Comparison of ENCODE assay signal across 1 cellular context in genomic region chr16:8867483-8868271, GRCh38.
TF ChIP-seq lines count a peak whose summit lies in the region.

No MANE protein-coding gene starts in this region.

TF ChIP-seq in HepG2, 621 proteins besides CTCF, POLR2A, EP300 and RAD21 (continued from another document and continues in another):
- TF ChIP-seq, protein P1, sequence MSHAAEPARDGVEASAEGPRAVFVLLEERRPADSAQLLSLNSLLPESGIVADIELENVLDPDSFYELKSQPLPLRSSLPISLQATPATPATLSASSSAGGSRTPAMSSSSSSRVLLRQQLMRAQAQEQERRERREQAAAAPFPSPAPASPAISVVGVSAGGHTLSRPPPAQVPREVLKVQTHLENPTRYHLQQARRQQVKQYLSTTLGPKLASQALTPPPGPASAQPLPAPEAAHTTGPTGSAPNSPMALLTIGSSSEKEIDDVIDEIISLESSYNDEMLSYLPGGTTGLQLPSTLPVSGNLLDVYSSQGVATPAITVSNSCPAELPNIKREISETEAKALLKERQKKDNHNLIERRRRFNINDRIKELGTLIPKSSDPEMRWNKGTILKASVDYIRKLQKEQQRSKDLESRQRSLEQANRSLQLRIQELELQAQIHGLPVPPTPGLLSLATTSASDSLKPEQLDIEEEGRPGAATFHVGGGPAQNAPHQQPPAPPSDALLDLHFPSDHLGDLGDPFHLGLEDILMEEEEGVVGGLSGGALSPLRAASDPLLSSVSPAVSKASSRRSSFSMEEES (CRISPR knock-in tag; IDR thresholded peaks at IDR 0.05) = no peak
- TF ChIP-seq ZNF33B (CRISPR knock-in tag; IDR thresholded peaks at IDR 0.05) = peak; percentile 27; the same call in 1 of the 2 replicates
- TF ChIP-seq, protein P2, sequence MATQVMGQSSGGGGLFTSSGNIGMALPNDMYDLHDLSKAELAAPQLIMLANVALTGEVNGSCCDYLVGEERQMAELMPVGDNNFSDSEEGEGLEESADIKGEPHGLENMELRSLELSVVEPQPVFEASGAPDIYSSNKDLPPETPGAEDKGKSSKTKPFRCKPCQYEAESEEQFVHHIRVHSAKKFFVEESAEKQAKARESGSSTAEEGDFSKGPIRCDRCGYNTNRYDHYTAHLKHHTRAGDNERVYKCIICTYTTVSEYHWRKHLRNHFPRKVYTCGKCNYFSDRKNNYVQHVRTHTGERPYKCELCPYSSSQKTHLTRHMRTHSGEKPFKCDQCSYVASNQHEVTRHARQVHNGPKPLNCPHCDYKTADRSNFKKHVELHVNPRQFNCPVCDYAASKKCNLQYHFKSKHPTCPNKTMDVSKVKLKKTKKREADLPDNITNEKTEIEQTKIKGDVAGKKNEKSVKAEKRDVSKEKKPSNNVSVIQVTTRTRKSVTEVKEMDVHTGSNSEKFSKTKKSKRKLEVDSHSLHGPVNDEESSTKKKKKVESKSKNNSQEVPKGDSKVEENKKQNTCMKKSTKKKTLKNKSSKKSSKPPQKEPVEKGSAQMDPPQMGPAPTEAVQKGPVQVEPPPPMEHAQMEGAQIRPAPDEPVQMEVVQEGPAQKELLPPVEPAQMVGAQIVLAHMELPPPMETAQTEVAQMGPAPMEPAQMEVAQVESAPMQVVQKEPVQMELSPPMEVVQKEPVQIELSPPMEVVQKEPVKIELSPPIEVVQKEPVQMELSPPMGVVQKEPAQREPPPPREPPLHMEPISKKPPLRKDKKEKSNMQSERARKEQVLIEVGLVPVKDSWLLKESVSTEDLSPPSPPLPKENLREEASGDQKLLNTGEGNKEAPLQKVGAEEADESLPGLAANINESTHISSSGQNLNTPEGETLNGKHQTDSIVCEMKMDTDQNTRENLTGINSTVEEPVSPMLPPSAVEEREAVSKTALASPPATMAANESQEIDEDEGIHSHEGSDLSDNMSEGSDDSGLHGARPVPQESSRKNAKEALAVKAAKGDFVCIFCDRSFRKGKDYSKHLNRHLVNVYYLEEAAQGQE (IDR thresholded peaks at IDR 0.05; ENCODE audit: borderline replicate concordance in 1 of 2, low read depth in 1 of 2, low read length in 2 of 2) = no peak
- 0 out of 2 replicates have a peak, but pooled peaks have one; percentile 8 for TF ChIP-seq HMG20A (CRISPR knock-in tag; IDR thresholded peaks at IDR 0.05; ENCODE audit: borderline replicate concordance)
- TF ChIP-seq E2F2 (CRISPR knock-in tag; IDR thresholded peaks at IDR 0.05; ENCODE audit: borderline replicate concordance) = 0 out of 2 replicates have a peak, but pooled peaks have one; percentile 37
- TF ChIP-seq SNAPC5 (CRISPR knock-in tag; IDR thresholded peaks at IDR 0.05; ENCODE audit: borderline replicate concordance) = no peak
- 0 out of 2 replicates have a peak, but pooled peaks have one; percentile 49 for TF ChIP-seq ZNF788 (CRISPR knock-in tag; IDR thresholded peaks at IDR 0.05; ENCODE audit: borderline replicate concordance)
- peak; percentile 40; the same call in 1 of the 2 replicates for TF ChIP-seq ZNF136 (CRISPR knock-in tag; IDR thresholded peaks at IDR 0.05; ENCODE audit: low read depth)
- 0 out of 2 replicates have a peak, but pooled peaks have one; percentile 19 for TF ChIP-seq ZNF737 (CRISPR knock-in tag; IDR thresholded peaks at IDR 0.05; ENCODE audit: borderline replicate concordance)
- no peak for TF ChIP-seq SSRP1 (CRISPR knock-in tag; IDR thresholded peaks at IDR 0.05)
- peak; percentile 84; the same call in 1 of the 2 replicates for TF ChIP-seq ZNF558 (CRISPR knock-in tag; IDR thresholded peaks at IDR 0.05; ENCODE audit: borderline replicate concordance)
- peak; percentile 8; the same call in 1 of the 2 replicates for TF ChIP-seq ZBTB38 (CRISPR knock-in tag; IDR thresholded peaks at IDR 0.05)
- TF ChIP-seq HIVEP1 (CRISPR knock-in tag; IDR thresholded peaks at IDR 0.05) = peak; percentile 10; the same call in 1 of the 2 replicates
- TF ChIP-seq KLF16 (CRISPR knock-in tag; IDR thresholded peaks at IDR 0.05) = no peak; a peak in 1 of 4 replicates
- no peak for TF ChIP-seq MLLT10 (CRISPR knock-in tag; IDR thresholded peaks at IDR 0.05)
- peak; percentile 19; the same call in 1 of the 2 replicates for TF ChIP-seq ZBTB8A (CRISPR knock-in tag; IDR thresholded peaks at IDR 0.05; ENCODE audit: borderline replicate concordance, low read depth)
- TF ChIP-seq ZNF713 (CRISPR knock-in tag; IDR thresholded peaks at IDR 0.05) = 0 out of 2 replicates have a peak, but pooled peaks have one; percentile 42
- 0 out of 2 replicates have a peak, but pooled peaks have one; percentile 76 for TF ChIP-seq ZNF556 (CRISPR knock-in tag; IDR thresholded peaks at IDR 0.05; ENCODE audit: borderline replicate concordance)
- TF ChIP-seq ATRX (CRISPR knock-in tag; IDR thresholded peaks at IDR 0.05; ENCODE audit: borderline replicate concordance) = no peak
- TF ChIP-seq ZMYM3 (CRISPR knock-in tag; IDR thresholded peaks at IDR 0.05) = 0 out of 2 replicates have a peak, but pooled peaks have one; percentile 18
- 0 out of 2 replicates have a peak, but pooled peaks have one; percentile 9 for TF ChIP-seq KMT2A (CRISPR knock-in tag; IDR thresholded peaks at IDR 0.05)
- peak; percentile 81; the same call in 1 of the 2 replicates for TF ChIP-seq ZNF598 (CRISPR knock-in tag; IDR thresholded peaks at IDR 0.05; ENCODE audit: borderline replicate concordance)
- 0 out of 2 replicates have a peak, but pooled peaks have one; percentile 61 for TF ChIP-seq ZSCAN30 (CRISPR knock-in tag; IDR thresholded peaks at IDR 0.05)
- TF ChIP-seq ZNF34 (CRISPR knock-in tag; IDR thresholded peaks at IDR 0.05; ENCODE audit: borderline replicate concordance) = peak; percentile 93; the same call in 1 of the 2 replicates
- TF ChIP-seq GLI4 (CRISPR knock-in tag; IDR thresholded peaks at IDR 0.05; ENCODE audit: borderline replicate concordance) = 0 out of 2 replicates have a peak, but pooled peaks have one; percentile 3
- 0 out of 2 replicates have a peak, but pooled peaks have one; percentile 14 for TF ChIP-seq ZNF383 (CRISPR knock-in tag; IDR thresholded peaks at IDR 0.05; ENCODE audit: borderline replicate concordance)
- peak; percentile 86 for TF ChIP-seq ZNF629 (CRISPR knock-in tag; conservative IDR thresholded peaks at IDR 0.05)
- peak; percentile 17; the same call in 1 of the 2 replicates for TF ChIP-seq GPN1 (CRISPR knock-in tag; IDR thresholded peaks at IDR 0.05; ENCODE audit: borderline replicate concordance)
- TF ChIP-seq HNF1A (IDR thresholded peaks at IDR 0.05; ENCODE audit: low read depth) = no peak
- TF ChIP-seq HNF1A (CRISPR knock-in tag; IDR thresholded peaks at IDR 0.05; ENCODE audit: borderline replicate concordance) = 0 out of 2 replicates have a peak, but pooled peaks have one; percentile 46
- TF ChIP-seq HNF4A (CRISPR knock-in tag; IDR thresholded peaks at IDR 0.05) = 0 out of 2 replicates have a peak, but pooled peaks have one; percentile 17
- TF ChIP-seq MEF2D (CRISPR knock-in tag; IDR thresholded peaks at IDR 0.05) = peak; percentile 51; the same call in 1 of the 2 replicates
- 0 out of 2 replicates have a peak, but pooled peaks have one; percentile 38 for TF ChIP-seq EED (CRISPR knock-in tag; IDR thresholded peaks at IDR 0.05)
- TF ChIP-seq MYC (CRISPR knock-in tag; IDR thresholded peaks at IDR 0.05; ENCODE audit: borderline replicate concordance) = peak; percentile 36; the same call in 1 of the 2 replicates
- TF ChIP-seq, protein P3, sequence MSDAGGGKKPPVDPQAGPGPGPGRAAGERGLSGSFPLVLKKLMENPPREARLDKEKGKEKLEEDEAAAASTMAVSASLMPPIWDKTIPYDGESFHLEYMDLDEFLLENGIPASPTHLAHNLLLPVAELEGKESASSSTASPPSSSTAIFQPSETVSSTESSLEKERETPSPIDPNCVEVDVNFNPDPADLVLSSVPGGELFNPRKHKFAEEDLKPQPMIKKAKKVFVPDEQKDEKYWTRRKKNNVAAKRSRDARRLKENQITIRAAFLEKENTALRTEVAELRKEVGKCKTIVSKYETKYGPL (CRISPR knock-in tag; IDR thresholded peaks at IDR 0.05) = no peak
- TF ChIP-seq, protein P4, sequence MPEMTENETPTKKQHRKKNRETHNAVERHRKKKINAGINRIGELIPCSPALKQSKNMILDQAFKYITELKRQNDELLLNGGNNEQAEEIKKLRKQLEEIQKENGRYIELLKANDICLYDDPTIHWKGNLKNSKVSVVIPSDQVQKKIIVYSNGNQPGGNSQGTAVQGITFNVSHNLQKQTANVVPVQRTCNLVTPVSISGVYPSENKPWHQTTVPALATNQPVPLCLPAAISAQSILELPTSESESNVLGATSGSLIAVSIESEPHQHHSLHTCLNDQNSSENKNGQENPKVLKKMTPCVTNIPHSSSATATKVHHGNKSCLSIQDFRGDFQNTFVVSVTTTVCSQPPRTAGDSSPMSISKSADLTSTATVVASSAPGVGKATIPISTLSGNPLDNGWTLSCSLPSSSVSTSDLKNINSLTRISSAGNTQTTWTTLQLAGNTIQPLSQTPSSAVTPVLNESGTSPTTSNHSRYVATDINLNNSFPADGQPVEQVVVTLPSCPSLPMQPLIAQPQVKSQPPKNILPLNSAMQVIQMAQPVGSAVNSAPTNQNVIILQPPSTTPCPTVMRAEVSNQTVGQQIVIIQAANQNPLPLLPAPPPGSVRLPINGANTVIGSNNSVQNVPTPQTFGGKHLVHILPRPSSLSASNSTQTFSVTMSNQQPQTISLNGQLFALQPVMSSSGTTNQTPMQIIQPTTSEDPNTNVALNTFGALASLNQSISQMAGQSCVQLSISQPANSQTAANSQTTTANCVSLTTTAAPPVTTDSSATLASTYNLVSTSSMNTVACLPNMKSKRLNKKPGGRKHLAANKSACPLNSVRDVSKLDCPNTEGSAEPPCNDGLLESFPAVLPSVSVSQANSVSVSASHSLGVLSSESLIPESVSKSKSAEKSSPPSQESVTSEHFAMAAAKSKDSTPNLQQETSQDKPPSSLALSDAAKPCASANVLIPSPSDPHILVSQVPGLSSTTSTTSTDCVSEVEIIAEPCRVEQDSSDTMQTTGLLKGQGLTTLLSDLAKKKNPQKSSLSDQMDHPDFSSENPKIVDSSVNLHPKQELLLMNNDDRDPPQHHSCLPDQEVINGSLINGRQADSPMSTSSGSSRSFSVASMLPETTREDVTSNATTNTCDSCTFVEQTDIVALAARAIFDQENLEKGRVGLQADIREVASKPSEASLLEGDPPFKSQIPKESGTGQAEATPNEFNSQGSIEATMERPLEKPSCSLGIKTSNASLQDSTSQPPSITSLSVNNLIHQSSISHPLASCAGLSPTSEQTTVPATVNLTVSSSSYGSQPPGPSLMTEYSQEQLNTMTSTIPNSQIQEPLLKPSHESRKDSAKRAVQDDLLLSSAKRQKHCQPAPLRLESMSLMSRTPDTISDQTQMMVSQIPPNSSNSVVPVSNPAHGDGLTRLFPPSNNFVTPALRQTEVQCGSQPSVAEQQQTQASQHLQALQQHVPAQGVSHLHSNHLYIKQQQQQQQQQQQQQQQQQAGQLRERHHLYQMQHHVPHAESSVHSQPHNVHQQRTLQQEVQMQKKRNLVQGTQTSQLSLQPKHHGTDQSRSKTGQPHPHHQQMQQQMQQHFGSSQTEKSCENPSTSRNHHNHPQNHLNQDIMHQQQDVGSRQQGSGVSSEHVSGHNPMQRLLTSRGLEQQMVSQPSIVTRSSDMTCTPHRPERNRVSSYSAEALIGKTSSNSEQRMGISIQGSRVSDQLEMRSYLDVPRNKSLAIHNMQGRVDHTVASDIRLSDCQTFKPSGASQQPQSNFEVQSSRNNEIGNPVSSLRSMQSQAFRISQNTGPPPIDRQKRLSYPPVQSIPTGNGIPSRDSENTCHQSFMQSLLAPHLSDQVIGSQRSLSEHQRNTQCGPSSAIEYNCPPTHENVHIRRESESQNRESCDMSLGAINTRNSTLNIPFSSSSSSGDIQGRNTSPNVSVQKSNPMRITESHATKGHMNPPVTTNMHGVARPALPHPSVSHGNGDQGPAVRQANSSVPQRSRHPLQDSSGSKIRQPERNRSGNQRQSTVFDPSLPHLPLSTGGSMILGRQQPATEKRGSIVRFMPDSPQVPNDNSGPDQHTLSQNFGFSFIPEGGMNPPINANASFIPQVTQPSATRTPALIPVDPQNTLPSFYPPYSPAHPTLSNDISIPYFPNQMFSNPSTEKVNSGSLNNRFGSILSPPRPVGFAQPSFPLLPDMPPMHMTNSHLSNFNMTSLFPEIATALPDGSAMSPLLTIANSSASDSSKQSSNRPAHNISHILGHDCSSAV (CRISPR knock-in tag; IDR thresholded peaks at IDR 0.05; ENCODE audit: borderline replicate concordance) = no peak
- 0 out of 2 replicates have a peak, but pooled peaks have one; percentile 77 for TF ChIP-seq NR1H2 (CRISPR knock-in tag; IDR thresholded peaks at IDR 0.05; ENCODE audit: borderline replicate concordance, low read depth)
- no peak for TF ChIP-seq GABPB1 (CRISPR knock-in tag; IDR thresholded peaks at IDR 0.05)
